11 cellular contexts compared by ENCODE assay signal in the genomic region with DNA sequence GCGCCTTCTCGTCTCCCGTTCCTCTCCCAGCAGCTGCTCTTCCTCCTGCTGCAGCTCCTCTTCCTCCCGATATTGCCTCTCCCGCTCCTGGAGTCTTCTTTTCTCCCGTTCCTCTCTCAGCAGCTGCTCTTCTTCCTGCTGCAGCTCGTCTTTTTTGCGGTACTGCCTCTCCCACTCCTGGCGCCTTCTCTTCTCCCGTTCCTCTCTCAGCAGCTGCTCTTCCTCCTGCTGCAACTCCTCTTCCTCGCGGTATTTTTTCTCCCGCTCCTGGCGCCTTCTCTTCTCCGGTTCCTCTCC. TPM values are rescaled to one million over a fixed set of nuclear protein-coding genes. Genes with fewer than 3 reads are reported as not detected.
DNase-seq lines count a peak whose midpoint lies in the region; ATAC-seq, FAIRE-seq and TF ChIP-seq lines count a peak whose summit lies in the region.
"Had no signal": no experiment of that assay in that cellular context is flagged by ENCODE, and none has a peak within 500 bp of the region (broad histone marks: within the 10 kb centered on the region; RNA-seq: fewer than 3 reads in every experiment).

No MANE protein-coding gene starts in this region.

- ATAC-seq in activated T-cell treated with anti-CD3 and anti-CD28 coated beads, Interleukin-2, amount 50 U/mL, for 4 hours, result no peak
- ATAC-seq in HG02852 (IDR thresholded peaks at IDR 0.05; ENCODE audit: unreplicated experiment), result no peak

- H3K79me2 ChIP-seq in astrocyte (ENCODE audit: insufficient read depth, low read length), result no peaks in the 10 kb centered on the region

- H3K4me1 ChIP-seq in astrocyte (ENCODE audit: insufficient read depth, low read length) (peaks cover 22% of the 10 kb centered on the region), transverse colon (peaks cover 18 to 63% (median 46%) of the 10 kb centered on the region in 4 donors)

- no peaks in the 10 kb centered on the region for H3K9me3 Mint-ChIP-seq in activated T-cell treated with anti-CD3 and anti-CD28 coated beads, Interleukin-2, amount 50 U/mL, for 24 hours
- no peaks in the 10 kb centered on the region for H3K9me3 Mint-ChIP-seq in activated T-cell treated with anti-CD3 and anti-CD28 coated beads, Interleukin-2, amount 50 U/mL, for 4 hours
- peaks cover 11% of the 10 kb centered on the region for H3K9me3 Mint-ChIP-seq in astrocyte (ENCODE audit: unreplicated experiment)

- DNase-seq in activated T-cell treated with anti-CD3 and anti-CD28 coated beads, Interleukin-2, amount 50 U/mL, for 24 hours, result peak; percentile 29
- no peak for DNase-seq in activated T-cell treated with anti-CD3 and anti-CD28 coated beads, Interleukin-2, amount 50 U/mL, for 4 hours
- DNase-seq in astrocyte (ENCODE audit: low read depth) (no peak), kidney epithelial cell (ENCODE audit: low read depth) (no peak), transverse colon (no peak), HuH-7 (ENCODE audit: low spot score) (no peak), NK-92 (lab: John Stamatoyannopoulos, UW; ENCODE audit: unreplicated experiment) (no peak)

- H3K27ac Mint-ChIP-seq in activated T-cell treated with anti-CD3 and anti-CD28 coated beads, Interleukin-2, amount 50 U/mL, for 24 hours, result no peak overlapping the region
- H3K27ac Mint-ChIP-seq in astrocyte (ENCODE audit: unreplicated experiment), result no peak overlapping the region
- H3K27ac Mint-ChIP-seq: activated T-helper 1 cell treated with anti-CD3 and anti-CD28 coated beads, Interleukin-12 subunit alpha, Interleukin-12 subunit beta, Interleukin-2, Interleukin-4 antibody, amounts not matched to agents 30 ng/mL and 10 ng/mL and 1 ng/mL, durations not matched to agents 14 hours and 24 hours and 36 hours had no signal

- TF ChIP-seq CTCF in astrocyte (IDR thresholded peaks at IDR 0.05; ENCODE audit: insufficient read depth, low read depth, low read length) (no peak), kidney epithelial cell (IDR thresholded peaks at IDR 0.05; ENCODE audit: insufficient read depth, low read length, poor library complexity, severe bottlenecking) (no peak), transverse colon (IDR thresholded peaks at IDR 0.05) (no peak)

- H3K27me3 Mint-ChIP-seq in activated T-cell treated with anti-CD3 and anti-CD28 coated beads, Interleukin-2, amount 50 U/mL, for 24 hours, result peaks cover 5% of the 10 kb centered on the region
- H3K27me3 Mint-ChIP-seq in activated T-cell treated with anti-CD3 and anti-CD28 coated beads, Interleukin-2, amount 50 U/mL, for 4 hours (ENCODE audit: low read depth), result peaks cover 11% of the 10 kb centered on the region
- peaks cover 21% of the 10 kb centered on the region for H3K27me3 Mint-ChIP-seq in astrocyte (ENCODE audit: low read depth, unreplicated experiment)

- WGBS in transverse colon (ENCODE audit: low coverage in 1 of 2), 2 donors, result 14 to 33% methylated on average over 14 to 15 of the region's 15 CpGs

- peak overlapping the region; percentile 88 for H3K4me2 ChIP-seq in astrocyte (ENCODE audit: low read length)

- no peak for FAIRE-seq in astrocyte (lab: Jason Lieb, UNC)

- in situ Hi-C loops in transverse colon (cut with MboI; ENCODE audit: low pct_ligation_motif_present in 1 of 4, low pct_unique_long_range_greater_than_20kb in 1 of 4, low sequenced_read_pairs in 3 of 4), result no loop called here

- H3K4me1 Mint-ChIP-seq in activated T-cell treated with anti-CD3 and anti-CD28 coated beads, Interleukin-2, amount 50 U/mL, for 24 hours (ENCODE audit: low read depth), result no peaks in the 10 kb centered on the region
- no peaks in the 10 kb centered on the region for H3K4me1 Mint-ChIP-seq in activated T-cell treated with anti-CD3 and anti-CD28 coated beads, Interleukin-2, amount 50 U/mL, for 4 hours (ENCODE audit: low read depth)
- peaks cover 4% of the 10 kb centered on the region for H3K4me1 Mint-ChIP-seq in astrocyte (ENCODE audit: low read depth, unreplicated experiment)

- intact Hi-C loops in transverse colon (cut with DNase I; ENCODE audit: low total_unique reads), result no loop called here

- H3K9ac ChIP-seq in astrocyte (ENCODE audit: low read length), result no peak overlapping the region

- H3K4me3 ChIP-seq in astrocyte (ENCODE audit: insufficient read depth, low read depth, low read length), result peak overlapping the region; percentile 56
- peak overlapping the region; percentile 32 for H3K4me3 ChIP-seq in kidney epithelial cell (ENCODE audit: low read depth, low read length)
- peak overlapping the region in 3 of 4 donors; percentile 36 to 55 (median 36) for H3K4me3 ChIP-seq in transverse colon

- peaks cover 88% of the 10 kb centered on the region for H3K27me3 ChIP-seq in astrocyte (ENCODE audit: insufficient read depth, low read length)
- peaks cover 72% of the 10 kb centered on the region for H3K27me3 ChIP-seq in kidney epithelial cell (ENCODE audit: control insufficient read depth, insufficient read depth, low read length)
- peaks cover 100% of the 10 kb centered on the region for H3K27me3 ChIP-seq in transverse colon

- H2AFZ ChIP-seq in astrocyte (ENCODE audit: low read depth, low read length), result peak overlapping the region; percentile 91

- H3K36me3 ChIP-seq in astrocyte (ENCODE audit: insufficient read depth, low read length), result no peaks in the 10 kb centered on the region
- H3K36me3 ChIP-seq in kidney epithelial cell (ENCODE audit: control insufficient read depth, insufficient read depth, low read length), result no peaks in the 10 kb centered on the region
- H3K36me3 ChIP-seq in transverse colon, result no peaks in the 10 kb centered on the region

- H3K27ac ChIP-seq in astrocyte (ENCODE audit: low read depth, low read length) (no peak overlapping the region), transverse colon (no peak overlapping the region)

- no peaks in the 10 kb centered on the region for H3K36me3 Mint-ChIP-seq in activated T-cell treated with anti-CD3 and anti-CD28 coated beads, Interleukin-2, amount 50 U/mL, for 24 hours (ENCODE audit: low read depth)
- no peaks in the 10 kb centered on the region for H3K36me3 Mint-ChIP-seq in activated T-cell treated with anti-CD3 and anti-CD28 coated beads, Interleukin-2, amount 50 U/mL, for 4 hours (ENCODE audit: insufficient read depth)
- H3K36me3 Mint-ChIP-seq in astrocyte (ENCODE audit: low read depth, unreplicated experiment), result no peaks in the 10 kb centered on the region

- peaks cover 15% of the 10 kb centered on the region for H3K9me3 ChIP-seq in astrocyte (ENCODE audit: insufficient read depth, low read depth, low read length)
- peaks cover 0 to 8% of the 10 kb centered on the region in 2 donors for H3K9me3 ChIP-seq in transverse colon

- H3K4me3 Mint-ChIP-seq in activated T-cell treated with anti-CD3 and anti-CD28 coated beads, Interleukin-2, amount 50 U/mL, for 24 hours, result no peak overlapping the region
- H3K4me3 Mint-ChIP-seq in activated T-cell treated with anti-CD3 and anti-CD28 coated beads, Interleukin-2, amount 50 U/mL, for 4 hours, result no peak overlapping the region
- no peak overlapping the region for H3K4me3 Mint-ChIP-seq in astrocyte (ENCODE audit: unreplicated experiment)
- H3K4me3 Mint-ChIP-seq: activated T-helper 1 cell treated with anti-CD3 and anti-CD28 coated beads, Interleukin-12 subunit alpha, Interleukin-12 subunit beta, Interleukin-2, Interleukin-4 antibody, amounts not matched to agents 30 ng/mL and 10 ng/mL and 1 ng/mL, durations not matched to agents 14 hours and 24 hours and 36 hours had no signal

- no peaks in the 10 kb centered on the region for H4K20me1 ChIP-seq in astrocyte (ENCODE audit: insufficient read depth, low read length)

- no peak for TF ChIP-seq POLR2A in transverse colon (IDR thresholded peaks at IDR 0.05)

- no peak for TF ChIP-seq EP300 in transverse colon (IDR thresholded peaks at IDR 0.05; ENCODE audit: low read depth)

RNA-seq across cellular contexts. Expression of gene TCHH, which starts 5.3 kb away (rescaled TPM):
- under 1 TPM in 2 of 3 donors, not detected in 1; 0.03 to 0.05 TPM for total RNA-seq in activated T-cell treated with anti-CD3 and anti-CD28 coated beads, Interleukin-2, amount 50 U/mL, for 4 hours
- total RNA-seq in astrocyte (0.70 and 0.86 TPM in 2 replicates), kidney epithelial cell (0.07 and 0.08 TPM in 2 replicates), transverse colon (under 1 TPM in 1 of 4 donors, not detected in 3; under 0.01 TPM)
- total RNA-seq: activated T-helper 1 cell treated with anti-CD3 and anti-CD28 coated beads, Interleukin-12 subunit alpha, Interleukin-12 subunit beta, Interleukin-2, Interleukin-4 antibody, amounts not matched to agents 30 ng/mL and 10 ng/mL and 1 ng/mL, durations not matched to agents 14 hours and 24 hours and 36 hours had no signal

RNA-seq across cellular contexts. Expression of gene TCHHL1, which starts 21.1 kb away (rescaled TPM):
- not detected for total RNA-seq in activated T-cell treated with anti-CD3 and anti-CD28 coated beads, Interleukin-2, amount 50 U/mL, for 4 hours
- not detected in 2 replicates for total RNA-seq in astrocyte
- not detected in 2 replicates for total RNA-seq in kidney epithelial cell
- total RNA-seq in transverse colon, result not detected
- total RNA-seq: activated T-helper 1 cell treated with anti-CD3 and anti-CD28 coated beads, Interleukin-12 subunit alpha, Interleukin-12 subunit beta, Interleukin-2, Interleukin-4 antibody, amounts not matched to agents 30 ng/mL and 10 ng/mL and 1 ng/mL, durations not matched to agents 14 hours and 24 hours and 36 hours; dermis blood vessel endothelial cell; left colon had no signal

RNA-seq across cellular contexts. Expression of gene RPTN, which starts 49.1 kb away (rescaled TPM):
- total RNA-seq in activated T-cell treated with anti-CD3 and anti-CD28 coated beads, Interleukin-2, amount 50 U/mL, for 4 hours, result not detected
- total RNA-seq in astrocyte (0.07 and 0.09 TPM in 2 replicates), kidney epithelial cell (not detected in 2 replicates), transverse colon (not detected)
- total RNA-seq: activated T-helper 1 cell treated with anti-CD3 and anti-CD28 coated beads, Interleukin-12 subunit alpha, Interleukin-12 subunit beta, Interleukin-2, Interleukin-4 antibody, amounts not matched to agents 30 ng/mL and 10 ng/mL and 1 ng/mL, durations not matched to agents 14 hours and 24 hours and 36 hours; dermis blood vessel endothelial cell; left colon had no signal
